33 cellular contexts compared by ENCODE assay signal in genomic region chr20:11492846-11493245, GRCh38.
"Had no signal": no experiment of that assay in that cellular context is flagged by ENCODE, and none has a peak within 500 bp of the region (broad histone marks: within the 10 kb centered on the region; RNA-seq: fewer than 3 reads in every experiment).

No MANE protein-coding gene starts in this region.

- H3K4me3 ChIP-seq: MG63 had no signal

- H3K36me3 ChIP-seq: MG63 had no signal

- H3K27me3 ChIP-seq: MG63 had no signal

- DNase-seq: Karpas-422, MG63, MM.1S, NCI-H1048, NCI-H1092, NCI-H1092 treated with DMSO at 0.1 percent for 48 hours, NCI-H1105, NCI-H1105 treated with DMSO at 0.1 percent for 48 hours, NCI-H1417, NCI-H1417 treated with DMSO at 0.1 percent for 48 hours, NCI-H1436, NCI-H1436 treated with DMSO at 0.1 percent for 48 hours, NCI-H146, NCI-H1694, NCI-H1694 treated with DMSO at 0.1 percent for 48 hours, NCI-H187, NCI-H187 treated with DMSO at 0.1 percent for 48 hours, NCI-H1930, NCI-H2029, NCI-H2029 treated with DMSO at 0.1 percent for 48 hours, NCI-H2081, NCI-H2081 treated with DMSO at 0.1 percent for 48 hours, NCI-H2107, NCI-H2171, NCI-H2171 treated with DMSO at 0.1 percent for 48 hours, NCI-H2227 treated with DMSO at 0.1 percent for 48 hours, NCI-H226, NCI-H345, NCI-H446, NCI-H446 treated with DMSO at 0.1 percent for 48 hours, NCI-H510A, NCI-H510A treated with DMSO at 0.1 percent for 48 hours had no signal

- H3K9me3 ChIP-seq: MG63 had no signal

- H3K27ac ChIP-seq: KMS-11 had no signal
